22 cellular contexts compared by ENCODE assay signal in genomic region chr2:166031054-166031453, GRCh38.
DNase-seq lines count a peak whose midpoint lies in the region; ATAC-seq, FAIRE-seq and TF ChIP-seq lines count a peak whose summit lies in the region.
"Had no signal": no experiment of that assay in that cellular context is flagged by ENCODE, and none has a peak within 500 bp of the region (broad histone marks: within the 10 kb centered on the region; RNA-seq: fewer than 3 reads in every experiment).

No MANE protein-coding gene starts in this region.

- H3K4me3 ChIP-seq in H1 (ENCODE audit: extremely low read depth in 1 of 4, insufficient read depth in 2 of 4, low read depth in 3 of 4, low read length in 4 of 4), result no peak overlapping the region
- H3K4me3 ChIP-seq: BLaER1, cardiac muscle cell, lung, transverse colon had no signal

- no peak for TF ChIP-seq POLR2A in H1 (IDR thresholded peaks at IDR 0.05; ENCODE audit: control extremely low read depth in 1 of 2, low read depth in 2 of 2, low read length in 2 of 2)

- TF ChIP-seq CTCF in D721Med (IDR thresholded peaks at IDR 0.05; ENCODE audit: insufficient read depth, missing control alignments) (no peak), H1 (IDR thresholded peaks at IDR 0.05; ENCODE audit: control extremely low read depth in 1 of 3, insufficient read depth in 1 of 3, low read depth in 1 of 3, low read length in 3 of 3) (no peak)

- CTCF ChIA-PET in H1 (lab: Charles Lee; ENCODE audit: partially characterized antibody), result interaction anchor here (0.8 to 1.2 kb wide), 3 partner anchors 26 to 97 kb away, joined by 3 to 5 read pairs (median 3); partner anchors contain the start of gene SCN1A

- no peaks in the 10 kb centered on the region for H3K23me2 ChIP-seq in H1 (ENCODE audit: low read depth, low read length)

- H3K36me3 ChIP-seq in H1 (ENCODE audit: control insufficient read depth in 2 of 4, insufficient read depth in 4 of 4, low read length in 3 of 4), result no peaks in the 10 kb centered on the region
- H3K36me3 ChIP-seq: BLaER1, cardiac muscle cell, transverse colon had no signal

- no peak overlapping the region for H3K9ac ChIP-seq in H1 (replicated peaks in 1 of 4; ENCODE audit: extremely low read depth in 1 of 4, low read depth in 3 of 4, low read length in 3 of 4)
- H3K9ac ChIP-seq: BLaER1 had no signal

- H3K14ac ChIP-seq in H1 (ENCODE audit: insufficient read length), result no peak overlapping the region

- H4K20me1 ChIP-seq in H1 (replicated peaks in 1 of 2; ENCODE audit: control insufficient read depth in 1 of 2, insufficient read depth in 2 of 2, low read length in 2 of 2), result no peaks in the 10 kb centered on the region
- H4K20me1 ChIP-seq: BLaER1 had no signal

- H3K9me3 ChIP-seq in H1 (ENCODE audit: insufficient read depth in 2 of 2, low read depth in 1 of 2, low read length in 1 of 2), result no peaks in the 10 kb centered on the region
- H3K9me3 ChIP-seq: BLaER1, transverse colon had no signal

- no peak overlapping the region for H3K27ac ChIP-seq in H1 (ENCODE audit: low read depth, low read length)
- H3K27ac ChIP-seq: BLaER1, cardiac muscle cell, transverse colon had no signal

- intact Hi-C loops in Right ventricle myocardium superior (cut with DNase I), result no loop called here

- no peak overlapping the region for H4K5ac ChIP-seq in H1 (ENCODE audit: insufficient read length, low read depth, low read length)

- peak; percentile 56 for FAIRE-seq in D721Med (lab: Jason Lieb, UNC)
- FAIRE-seq in H1 (lab: Jason Lieb, UNC), result no peak

- no peak overlapping the region for H3K56ac ChIP-seq in H1 (replicated peaks; ENCODE audit: insufficient read length, low read depth, low read length)

- no peak overlapping the region for H2BK20ac ChIP-seq in H1 (ENCODE audit: low read length)

- no peak overlapping the region for H2AK5ac ChIP-seq in H1 (ENCODE audit: low read depth, low read length)

- no peak overlapping the region for H2BK5ac ChIP-seq in H1 (ENCODE audit: low read depth, low read length)

- no peak for TF ChIP-seq RAD21 in H1 (IDR thresholded peaks at IDR 0.05 in 1 of 2, conservative IDR thresholded peaks at IDR 0.05 in 1 of 2; ENCODE audit: low read depth in 2 of 2, low read length in 2 of 2)

- DNase-seq in D721Med (ENCODE audit: insufficient read length, low spot score) (no peak), LHCN-M2 (ENCODE audit: low read depth) (peak; percentile 67), H1 (ENCODE audit: low read depth in 1 of 2, low spot score in 2 of 2) (no peak), myocyte (ENCODE audit: low read depth) (peak; percentile 11), dedifferentiated amniotic fluid mesenchymal stem cell (ENCODE audit: extremely low spot score) (no peak), Right ventricle myocardium superior (no peak), C1 segment of cervical spinal cord (lab: John Stamatoyannopoulos, UW) (no peak)
- DNase-seq: ACHN; activated B cell treated with CpG ODN at 0.5 μM for 24 hours; activated CD4-positive, alpha-beta T cell treated with anti-CD3 and anti-CD28 coated beads, Interleukin-2, amount 50 U/mL, for 4 hours; Calu3; immature natural killer cell; KBM-7; occipital lobe; right cardiac atrium; T1000; transverse colon had no signal

- no peaks in the 10 kb centered on the region for H3K79me1 ChIP-seq in H1 (ENCODE audit: low read depth, low read length)

- POLR2A ChIA-PET in H1 (lab: Charles Lee; ENCODE audit: partially characterized antibody), result no interaction called here

- H2BK120ac ChIP-seq in H1 (replicated peaks; ENCODE audit: low read depth, low read length), result no peak overlapping the region

- H4K91ac ChIP-seq in H1 (replicated peaks; ENCODE audit: insufficient read length, low read length), result no peak overlapping the region

- no peak overlapping the region for H3K4me2 ChIP-seq in H1 (ENCODE audit: insufficient read depth in 1 of 2, low read depth in 2 of 2, low read length in 2 of 2)
- H3K4me2 ChIP-seq: BLaER1 had no signal

- no peak overlapping the region for H2BK12ac ChIP-seq in H1 (ENCODE audit: low read depth, low read length)

- no peak overlapping the region for H2AFZ ChIP-seq in H1 (ENCODE audit: low read length)

- H3K27me3 ChIP-seq in H1 (replicated peaks in 1 of 4; ENCODE audit: control insufficient read depth in 3 of 4, extremely low read depth in 1 of 4, insufficient read depth in 3 of 4, low read length in 3 of 4), result no peaks in the 10 kb centered on the region
- H3K27me3 ChIP-seq: BLaER1, cardiac muscle cell, transverse colon had no signal

- no peak overlapping the region for H3K18ac ChIP-seq in H1 (ENCODE audit: extremely low read depth, low read length)

- no peak overlapping the region for H2BK15ac ChIP-seq in H1 (ENCODE audit: low read length)

- H3K23ac ChIP-seq in H1 (ENCODE audit: insufficient read length), result no peak overlapping the region

- 98% methylated on average over 2 of the region's 2 CpGs; no CpG with 5 or more reads in 1 of the 2 experiments for WGBS in H1 (ENCODE audit: extremely low coverage in 1 of 2, insufficient coverage in 1 of 2, insufficient read length in 1 of 2, insufficient replicate concordance in 2 of 2, low coverage in 1 of 2, low lambda C conversion rate in 2 of 2, missing lambda C conversion rate in 1 of 2), 2 experiments

- no peak overlapping the region for H4K8ac ChIP-seq in H1 (ENCODE audit: extremely low read depth, insufficient read depth, low read length)

- ATAC-seq in GM19023 (IDR thresholded peaks at IDR 0.05; ENCODE audit: unreplicated experiment) (no peak), Right ventricle myocardium superior (ENCODE audit: poor library complexity) (no peak)
- ATAC-seq: HCT116, right cardiac atrium had no signal

- no peaks in the 10 kb centered on the region; a peak in 1 of 7 replicates for H3K4me1 ChIP-seq in H1 (replicated peaks in 1 of 4; ENCODE audit: control insufficient read depth in 3 of 4, insufficient read depth in 4 of 4, low read length in 3 of 4)
- H3K4me1 ChIP-seq: BLaER1, transverse colon had no signal

- no peak overlapping the region for H3K4ac ChIP-seq in H1 (replicated peaks; ENCODE audit: insufficient read length, low read depth, low read length)

- TF ChIP-seq EP300 in H1 (IDR thresholded peaks at IDR 0.05; ENCODE audit: borderline replicate concordance in 1 of 2, low read depth in 2 of 2, low read length in 2 of 2), result no peak

- no peaks in the 10 kb centered on the region for H3K79me2 ChIP-seq in H1 (ENCODE audit: control insufficient read depth in 1 of 2, insufficient read depth in 2 of 2, low read length in 2 of 2)

TF ChIP-seq in H1, 55 proteins besides CTCF, POLR2A, EP300 and RAD21:
- TF ChIP-seq EGR1 (IDR thresholded peaks at IDR 0.05; ENCODE audit: borderline replicate concordance, low read depth, low read length) (peak; percentile 82), GABPA (IDR thresholded peaks at IDR 0.05; ENCODE audit: borderline replicate concordance, insufficient read depth, low read length) (no peak)

Comparison
In these comparisons a context has a peak if more than half of its experiments do, and no peak if none do; other contexts are left out.
1. DNase-seq: peak in LHCN-M2 (single experiment) and myocyte (single experiment); none in D721Med (single experiment), H1 (0 of 2), dedifferentiated amniotic fluid mesenchymal stem cell (single experiment), Right ventricle myocardium superior (single experiment) and C1 segment of cervical spinal cord (0 of 14).